Comparison of ENCODE assay signal across 8 cellular contexts in genomic region chr6:31659649-31660223, GRCh38. TPM values are rescaled to one million over a fixed set of nuclear protein-coding genes. Genes with fewer than 3 reads are reported as not detected.
DNase-seq lines count a peak whose midpoint lies in the region; ATAC-seq and TF ChIP-seq lines count a peak whose summit lies in the region.

No MANE protein-coding gene starts in this region.

- H3K4me1 Mint-ChIP-seq in activated CD4-positive, alpha-beta memory T cell treated with anti-CD3 and anti-CD28 coated beads for 36 hours (ENCODE audit: low read depth) = peaks cover 72% of the 10 kb centered on the region
- peaks cover 31% of the 10 kb centered on the region for H3K4me1 Mint-ChIP-seq in glutamatergic neuron (ENCODE audit: low read depth, unreplicated experiment)

- H3K27me3 Mint-ChIP-seq in activated CD4-positive, alpha-beta memory T cell treated with anti-CD3 and anti-CD28 coated beads for 36 hours = no peaks in the 10 kb centered on the region
- peaks cover 21% of the 10 kb centered on the region for H3K27me3 Mint-ChIP-seq in glutamatergic neuron (ENCODE audit: unreplicated experiment)

- peak overlapping the region; percentile 96 for H3K4me3 Mint-ChIP-seq in activated CD4-positive, alpha-beta memory T cell treated with anti-CD3 and anti-CD28 coated beads for 36 hours
- peak overlapping the region; percentile 93 for H3K4me3 Mint-ChIP-seq in glutamatergic neuron (ENCODE audit: unreplicated experiment)

- peak overlapping the region; percentile 91 for H3K4me3 ChIP-seq in retinal pigment epithelial cell (ENCODE audit: low read length)

- H3K27ac Mint-ChIP-seq in activated CD4-positive, alpha-beta memory T cell treated with anti-CD3 and anti-CD28 coated beads for 36 hours = peak overlapping the region; percentile 95
- peak overlapping the region; percentile 92 for H3K27ac Mint-ChIP-seq in glutamatergic neuron (ENCODE audit: unreplicated experiment)

- POLR2A ChIA-PET in activated CD4-positive, alpha-beta memory T cell treated with anti-CD3 and anti-CD28 coated beads for 36 hours (lab: Charles Lee) = interaction anchor here (1.4 kb wide), 1 partner anchor 118 kb away, joined by 6 read pairs; the partner anchor contains the start of gene DDX39B

- TF ChIP-seq CTCF in 22Rv1 (IDR thresholded peaks at IDR 0.05) (no peak), GM20000 (IDR thresholded peaks at IDR 0.05; ENCODE audit: extremely low read depth, missing control alignments) (no peak), glutamatergic neuron (IDR thresholded peaks at IDR 0.05; ENCODE audit: partially characterized antibody, unreplicated experiment) (no peak), retinal pigment epithelial cell (conservative IDR thresholded peaks at IDR 0.05; ENCODE audit: low read depth, low read length) (no peak)

- CTCF ChIA-PET in activated CD4-positive, alpha-beta memory T cell treated with anti-CD3 and anti-CD28 coated beads for 36 hours (lab: Charles Lee) = interaction anchor here (0.8 kb wide), 1 partner anchor 109 kb away, joined by 3 read pairs; no protein-coding TSS in a partner anchor

- H3K36me3 Mint-ChIP-seq in activated CD4-positive, alpha-beta memory T cell treated with anti-CD3 and anti-CD28 coated beads for 36 hours = peaks cover 56% of the 10 kb centered on the region
- peaks cover 4% of the 10 kb centered on the region for H3K36me3 Mint-ChIP-seq in glutamatergic neuron (ENCODE audit: unreplicated experiment)

- peak; percentile 41 for DNase-seq in GM20000 (ENCODE audit: low spot score)
- peak; percentile 58 for DNase-seq in activated CD4-positive, alpha-beta memory T cell treated with anti-CD3 and anti-CD28 coated beads for 36 hours
- DNase-seq in glutamatergic neuron = no peak
- no peak for DNase-seq in retinal pigment epithelial cell (ENCODE audit: low read depth)
- no peak for DNase-seq in stimulated activated naive CD4-positive, alpha-beta T cell treated with Interleukin-2 at 50 U/mL for 16 hours (lab: John Stamatoyannopoulos, UW)

- peak overlapping the region; percentile 83 for H3K27ac ChIP-seq in 22Rv1

- ATAC-seq in GM21723 (IDR thresholded peaks at IDR 0.05; ENCODE audit: unreplicated experiment) (no peak), HG03469 (IDR thresholded peaks at IDR 0.05; ENCODE audit: unreplicated experiment) (no peak)

- intact Hi-C loops in activated CD4-positive, alpha-beta memory T cell treated with anti-CD3 and anti-CD28 coated beads for 36 hours (cut with micrococcal nuclease) = loop anchor here (1.0 kb wide), 1 partner anchor 7 kb away; the partner anchor contains the start of gene BAG6

- H3K9me3 Mint-ChIP-seq in activated CD4-positive, alpha-beta memory T cell treated with anti-CD3 and anti-CD28 coated beads for 36 hours = no peaks in the 10 kb centered on the region
- peaks cover 7% of the 10 kb centered on the region for H3K9me3 Mint-ChIP-seq in glutamatergic neuron (ENCODE audit: unreplicated experiment)

RNA-seq across cellular contexts. Expression of gene C6orf47, which starts 0.8 kb away (rescaled TPM):
- total RNA-seq in activated CD4-positive, alpha-beta memory T cell treated with anti-CD3 and anti-CD28 coated beads for 36 hours = 10 to 100 TPM; 15.8 to 16.9 TPM
- total RNA-seq in glutamatergic neuron (ENCODE audit: unreplicated experiment) = 28.8 TPM

RNA-seq across cellular contexts. Expression of gene APOM, which starts 4.0 kb away (rescaled TPM):
- 1 to 10 TPM; 2.9 to 3.1 TPM for total RNA-seq in activated CD4-positive, alpha-beta memory T cell treated with anti-CD3 and anti-CD28 coated beads for 36 hours
- 1.5 TPM for total RNA-seq in glutamatergic neuron (ENCODE audit: unreplicated experiment)

RNA-seq across cellular contexts. Expression of gene GPANK1, which starts 5.1 kb away (rescaled TPM):
- 10 to 100 TPM; 31.6 to 32.3 TPM for total RNA-seq in activated CD4-positive, alpha-beta memory T cell treated with anti-CD3 and anti-CD28 coated beads for 36 hours
- total RNA-seq in glutamatergic neuron (ENCODE audit: unreplicated experiment) = 30.1 TPM

RNA-seq across cellular contexts. Expression of gene CSNK2B, which starts 6.1 kb away (rescaled TPM):
- total RNA-seq in activated CD4-positive, alpha-beta memory T cell treated with anti-CD3 and anti-CD28 coated beads for 36 hours = 100 to 1,000 TPM; 227 to 234 TPM
- 214 TPM for total RNA-seq in glutamatergic neuron (ENCODE audit: unreplicated experiment)

RNA-seq across cellular contexts. Expression of gene BAG6, which starts 7.3 kb away (rescaled TPM):
- total RNA-seq in activated CD4-positive, alpha-beta memory T cell treated with anti-CD3 and anti-CD28 coated beads for 36 hours = 100 to 1,000 TPM; 351 to 354 TPM
- total RNA-seq in glutamatergic neuron (ENCODE audit: unreplicated experiment) = 804 TPM

Comparison
In these comparisons a context has a peak if more than half of its experiments do, and no peak if none do; other contexts are left out.
1. DNase-seq: peak in GM20000 (single experiment) and activated CD4-positive, alpha-beta memory T cell treated with anti-CD3 and anti-CD28 coated beads for 36 hours (single experiment); none in glutamatergic neuron (single experiment), retinal pigment epithelial cell (single experiment) and stimulated activated naive CD4-positive, alpha-beta T cell treated with Interleukin-2 at 50 U/mL for 16 hours (single experiment).